Comparison of ENCODE assay signal across 1 cellular context in genomic region chr14:101087614-101088394, GRCh38.
TF ChIP-seq lines count a peak whose summit lies in the region.

No MANE protein-coding gene starts in this region.

TF ChIP-seq in IMR-90, 13 proteins besides CTCF, POLR2A, EP300 and RAD21 (continued from another document):
- TF ChIP-seq USF2 (IDR thresholded peaks at IDR 0.05; ENCODE audit: low read depth, low read length), result no peak
- TF ChIP-seq ELK1 (IDR thresholded peaks at IDR 0.05; ENCODE audit: borderline replicate concordance, low read depth, low read length), result no peak
- no peak for TF ChIP-seq RFX5 (IDR thresholded peaks at IDR 0.05; ENCODE audit: low read depth, low read length)
- no peak for TF ChIP-seq RCOR1 (IDR thresholded peaks at IDR 0.05; ENCODE audit: insufficient replicate concordance, low read length)
